8 cellular contexts compared by ENCODE assay signal in the genomic region with DNA sequence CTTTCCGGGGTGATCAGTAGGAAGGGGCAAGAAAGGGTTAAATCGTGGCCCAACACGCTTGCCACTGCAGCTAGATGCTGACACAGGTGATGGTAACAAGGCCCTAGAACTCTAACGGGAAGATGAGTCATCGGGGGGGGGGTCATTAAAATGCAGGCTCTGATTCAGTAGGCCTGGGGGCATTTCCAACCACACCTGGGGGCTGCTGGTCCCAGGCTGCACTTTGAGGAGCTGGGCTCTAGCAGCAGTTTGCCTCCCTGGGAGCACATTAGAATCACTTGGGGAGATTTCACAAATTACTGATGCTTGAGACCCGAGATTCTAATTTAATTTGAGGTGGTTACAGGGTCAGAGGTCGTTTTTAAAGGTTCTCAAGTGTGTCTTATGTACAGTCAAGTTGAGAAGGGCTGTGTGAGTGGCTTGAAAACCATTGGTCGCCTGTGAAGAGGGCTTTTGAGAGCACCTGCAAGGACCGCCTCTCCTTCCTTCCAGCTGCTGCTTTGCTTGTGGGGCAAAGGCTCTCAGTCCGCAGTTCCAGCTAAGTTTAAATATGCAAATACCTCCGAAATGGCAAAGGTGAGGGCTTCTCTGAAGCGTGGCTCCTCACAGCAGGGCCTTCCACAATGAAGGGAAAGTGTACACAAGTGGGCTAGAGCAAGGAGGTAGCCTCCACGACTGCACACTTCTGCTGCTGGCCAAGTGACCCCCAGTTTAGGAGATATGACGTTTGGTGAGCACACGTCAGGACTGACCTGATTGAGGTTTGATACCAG.
DNase-seq lines count a peak whose midpoint lies in the region; ATAC-seq lines count a peak whose summit lies in the region.

No MANE protein-coding gene starts in this region.

- H3K9me3 ChIP-seq in T-helper 17 cell (ENCODE audit: control insufficient read depth, low read length, poor library complexity, severe bottlenecking) = no peaks in the 10 kb centered on the region

- ATAC-seq in GM18907 (IDR thresholded peaks at IDR 0.05; ENCODE audit: unreplicated experiment) = peak; percentile 89
- peak; percentile 86 for ATAC-seq in HG02642 (IDR thresholded peaks at IDR 0.05; ENCODE audit: poor library complexity, unreplicated experiment)
- no peak for ATAC-seq in T-helper 17 cell
- no peak for ATAC-seq in activated T-cell treated with anti-CD3 and anti-CD28 coated beads, Interleukin-2, amount 50 U/mL, for 72 hours (replicated peaks in 1 of 2)

- DNase-seq in NCI-H187 treated with DMSO at 0.1 percent for 48 hours (lab: John Stamatoyannopoulos, UW) (peak; percentile 92), mesenteric fat pad (ENCODE audit: low spot score) (peak; percentile 33), putamen (ENCODE audit: low spot score) (no peak), T-helper 17 cell (no peak)
- no peak for DNase-seq in effector CD4-positive, alpha-beta T cell
- no peak for DNase-seq in activated T-cell treated with anti-CD3 and anti-CD28 coated beads, Interleukin-2, amount 50 U/mL, for 72 hours

- H3K9me3 Mint-ChIP-seq in activated T-cell treated with anti-CD3 and anti-CD28 coated beads, Interleukin-2, amount 50 U/mL, for 72 hours = no peaks in the 10 kb centered on the region

- no peaks in the 10 kb centered on the region for H3K4me1 Mint-ChIP-seq in T-helper 17 cell
- H3K4me1 Mint-ChIP-seq in activated T-cell treated with anti-CD3 and anti-CD28 coated beads, Interleukin-2, amount 50 U/mL, for 72 hours (ENCODE audit: low read depth) = no peaks in the 10 kb centered on the region

- H3K36me3 Mint-ChIP-seq in T-helper 17 cell (ENCODE audit: low read depth) = no peaks in the 10 kb centered on the region
- no peaks in the 10 kb centered on the region for H3K36me3 Mint-ChIP-seq in activated T-cell treated with anti-CD3 and anti-CD28 coated beads, Interleukin-2, amount 50 U/mL, for 72 hours (ENCODE audit: insufficient read depth in 2 of 2)

- H3K27ac Mint-ChIP-seq in T-helper 17 cell = no peak overlapping the region
- H3K27ac Mint-ChIP-seq in activated T-cell treated with anti-CD3 and anti-CD28 coated beads, Interleukin-2, amount 50 U/mL, for 72 hours = no peak overlapping the region

- H3K4me3 Mint-ChIP-seq in T-helper 17 cell = no peak overlapping the region
- H3K4me3 Mint-ChIP-seq in activated T-cell treated with anti-CD3 and anti-CD28 coated beads, Interleukin-2, amount 50 U/mL, for 72 hours = no peak overlapping the region

- peaks cover 41% of the 10 kb centered on the region for H3K27me3 Mint-ChIP-seq in T-helper 17 cell
- no peaks in the 10 kb centered on the region for H3K27me3 Mint-ChIP-seq in activated T-cell treated with anti-CD3 and anti-CD28 coated beads, Interleukin-2, amount 50 U/mL, for 72 hours (ENCODE audit: low read depth)

Comparison
In these comparisons a context has a peak if more than half of its experiments do, and no peak if none do; other contexts are left out.
1. ATAC-seq: peak in GM18907 (single experiment) and HG02642 (single experiment); none in T-helper 17 cell (single experiment) and activated T-cell treated with anti-CD3 and anti-CD28 coated beads, Interleukin-2, amount 50 U/mL, for 72 hours (0 of 2).
2. DNase-seq: peak in NCI-H187 treated with DMSO at 0.1 percent for 48 hours (single experiment) and mesenteric fat pad (single experiment); none in effector CD4-positive, alpha-beta T cell (single experiment), putamen (single experiment), T-helper 17 cell (0 of 3) and activated T-cell treated with anti-CD3 and anti-CD28 coated beads, Interleukin-2, amount 50 U/mL, for 72 hours (0 of 2).